In the genomic region with DNA sequence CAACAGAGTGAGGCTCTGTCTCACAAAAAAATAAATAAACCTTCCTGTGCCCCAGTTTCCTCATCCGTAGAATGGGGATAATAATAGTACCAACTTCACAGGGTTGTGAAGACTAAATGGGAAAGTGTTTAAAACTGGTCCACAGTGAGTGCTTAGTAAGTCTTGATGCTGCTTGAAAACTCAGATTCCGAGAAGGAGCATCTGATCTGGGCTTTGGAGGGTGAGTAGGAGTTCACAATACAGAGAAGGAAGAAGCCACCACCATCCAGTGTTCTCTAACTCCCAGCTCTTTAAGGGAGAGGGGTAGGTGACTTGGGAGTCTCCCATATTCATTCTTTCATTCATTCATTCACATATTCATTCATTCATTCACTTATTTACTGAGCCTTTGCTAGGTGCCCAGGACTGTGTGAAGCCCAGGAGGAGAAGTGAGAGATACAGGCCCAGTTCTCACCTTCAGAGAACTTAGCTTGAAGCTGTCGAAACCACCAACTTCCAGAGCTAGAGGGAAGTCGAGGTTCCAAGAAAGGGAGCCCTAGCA, we compare ENCODE assay signal across 13 cellular contexts. TPM values are rescaled to one million over a fixed set of nuclear protein-coding genes. Genes with fewer than 3 reads are reported as not detected.
A peak's percentile ranks its signal among the peaks of the same experiment; 100 is the strongest.
DNase-seq lines count a peak whose midpoint lies in the region; ATAC-seq and TF ChIP-seq lines count a peak whose summit lies in the region.
"Had no signal": no experiment of that assay in that cellular context is flagged by ENCODE, and none has a peak within 500 bp of the region (broad histone marks: within the 10 kb centered on the region; RNA-seq: fewer than 3 reads in every experiment).

No MANE protein-coding gene starts in this region.

- CTCF ChIA-PET in CD8-positive, alpha-beta memory T cell (lab: Charles Lee) = interaction anchor here (1.0 to 2.8 kb wide), 4 partner anchors 10 to 32 kb away, joined by 3 to 10 read pairs (median 4); no protein-coding TSS in a partner anchor
- CTCF ChIA-PET in activated CD8-positive, alpha-beta T cell treated with anti-CD3 and anti-CD28 coated beads, Interleukin-2, amount 10 ng/mL, durations not matched to agents 7 days and 5 days (lab: Charles Lee) = interaction anchor here (0.6 to 3.6 kb wide), 10 partner anchors 10 to 172 kb away, joined by 3 to 14 read pairs (median 4); a partner anchor contains a TSS
- CTCF ChIA-PET in naive thymus-derived CD4-positive, alpha-beta T cell (lab: Charles Lee) = interaction anchor here (0.7 to 1.8 kb wide), 8 partner anchors 10 to 81 kb away, joined by 3 to 7 read pairs (median 4); no protein-coding TSS in a partner anchor

- H3K27me3 Mint-ChIP-seq in CD14-positive monocyte (ENCODE audit: low read depth in 3 of 3) = peaks cover 0 to 4% (median 2%) of the 10 kb centered on the region in 3 donors
- H3K27me3 Mint-ChIP-seq in CD8-positive, alpha-beta memory T cell = peaks cover 0 to 3% of the 10 kb centered on the region in 2 donors
- H3K27me3 Mint-ChIP-seq in activated CD8-positive, alpha-beta T cell treated with anti-CD3 and anti-CD28 coated beads, Interleukin-2, amount 10 ng/mL, durations not matched to agents 7 days and 5 days (ENCODE audit: low read depth) = no peaks in the 10 kb centered on the region
- no peaks in the 10 kb centered on the region for H3K27me3 Mint-ChIP-seq in naive thymus-derived CD4-positive, alpha-beta T cell

- intact Hi-C loops in CD14-positive monocyte (cut with micrococcal nuclease) = loop anchor here in 1 of 2 donors (2.0 to 5.0 kb wide), 2 partner anchors 15 to 33 kb away; no protein-coding TSS in a partner anchor
- intact Hi-C loops in naive thymus-derived CD4-positive, alpha-beta T cell (cut with micrococcal nuclease) = loop anchor here in 1 of 2 donors (1.0 kb wide), 1 partner anchor 9 kb away; no protein-coding TSS in a partner anchor

- no peak for TF ChIP-seq CTCF in CD14-positive monocyte (IDR thresholded peaks at IDR 0.05)
- TF ChIP-seq CTCF in smooth muscle cell (IDR thresholded peaks at IDR 0.05; ENCODE audit: borderline replicate concordance, insufficient read depth, poor library complexity, severe bottlenecking) = no peak

- no peak for ATAC-seq in activated CD8-positive, alpha-beta T cell treated with anti-CD3 and anti-CD28 coated beads, Interleukin-2, amount 10 ng/mL, durations not matched to agents 7 days and 5 days
- ATAC-seq in naive thymus-derived CD4-positive, alpha-beta T cell = peak; percentile 2
- ATAC-seq in GM21786 (IDR thresholded peaks at IDR 0.05; ENCODE audit: unreplicated experiment) = no peak

- H3K79me2 ChIP-seq in smooth muscle cell (ENCODE audit: low read depth) = no peaks in the 10 kb centered on the region

- peak overlapping the region in 1 of 2 donors; percentile 16 for H3K4me3 Mint-ChIP-seq in CD14-positive monocyte
- H3K4me3 Mint-ChIP-seq in CD8-positive, alpha-beta memory T cell = peak overlapping the region in 6 of 7 donors; percentile 53 to 77 (median 76)
- H3K4me3 Mint-ChIP-seq in activated CD8-positive, alpha-beta T cell treated with anti-CD3 and anti-CD28 coated beads, Interleukin-2, amount 10 ng/mL, durations not matched to agents 7 days and 5 days = peak overlapping the region; percentile 72
- peak overlapping the region; percentile 41 to 88 (median 76) for H3K4me3 Mint-ChIP-seq in naive thymus-derived CD4-positive, alpha-beta T cell

- peaks cover 92% of the 10 kb centered on the region for H3K4me1 Mint-ChIP-seq in CD14-positive monocyte
- peaks cover 53 to 83% (median 66%) of the 10 kb centered on the region in 3 donors for H3K4me1 Mint-ChIP-seq in CD8-positive, alpha-beta memory T cell
- H3K4me1 Mint-ChIP-seq in activated CD8-positive, alpha-beta T cell treated with anti-CD3 and anti-CD28 coated beads, Interleukin-2, amount 10 ng/mL, durations not matched to agents 7 days and 5 days (ENCODE audit: low read depth) = peaks cover 97% of the 10 kb centered on the region
- H3K4me1 Mint-ChIP-seq in naive thymus-derived CD4-positive, alpha-beta T cell = peaks cover 44 to 83% (median 78%) of the 10 kb centered on the region in 7 donors

- peak overlapping the region; percentile 29 for H3K4me3 ChIP-seq in CD8-positive, alpha-beta memory T cell (ENCODE audit: low read length)
- H3K4me3 ChIP-seq in naive thymus-derived CD4-positive, alpha-beta T cell (ENCODE audit: low read length) = peak overlapping the region; percentile 21
- H3K4me3 ChIP-seq in smooth muscle cell = no peak overlapping the region

- H3K9me3 Mint-ChIP-seq in CD14-positive monocyte = peaks cover 0 to 4% (median 0%) of the 10 kb centered on the region in 7 donors
- H3K9me3 Mint-ChIP-seq in CD8-positive, alpha-beta memory T cell = no peaks in the 10 kb centered on the region
- H3K9me3 Mint-ChIP-seq in activated CD8-positive, alpha-beta T cell treated with anti-CD3 and anti-CD28 coated beads, Interleukin-2, amount 10 ng/mL, durations not matched to agents 7 days and 5 days (ENCODE audit: insufficient read depth) = no peaks in the 10 kb centered on the region
- peaks cover 0 to 2% (median 0%) of the 10 kb centered on the region in 11 donors for H3K9me3 Mint-ChIP-seq in naive thymus-derived CD4-positive, alpha-beta T cell

- no peaks in the 10 kb centered on the region for H4K20me1 ChIP-seq in smooth muscle cell (ENCODE audit: low read depth)

- no peaks in the 10 kb centered on the region for H3K27me3 ChIP-seq in CD8-positive, alpha-beta memory T cell (ENCODE audit: insufficient read depth, low read length, poor library complexity, severe bottlenecking)
- H3K27me3 ChIP-seq in naive thymus-derived CD4-positive, alpha-beta T cell (ENCODE audit: control insufficient read depth in 2 of 2, insufficient read depth in 2 of 2, low read length in 2 of 2) = no peaks in the 10 kb centered on the region
- H3K27me3 ChIP-seq in smooth muscle cell (ENCODE audit: low read depth) = no peaks in the 10 kb centered on the region

- no peak overlapping the region for H3K4me2 ChIP-seq in smooth muscle cell

- H2AFZ ChIP-seq in smooth muscle cell (ENCODE audit: low read depth) = no peak overlapping the region

- H3K27ac Mint-ChIP-seq in CD14-positive monocyte = peak overlapping the region; percentile 91 to 99 (median 97)
- H3K27ac Mint-ChIP-seq in CD8-positive, alpha-beta memory T cell = peak overlapping the region; percentile 78 to 99 (median 94)
- H3K27ac Mint-ChIP-seq in activated CD8-positive, alpha-beta T cell treated with anti-CD3 and anti-CD28 coated beads, Interleukin-2, amount 10 ng/mL, durations not matched to agents 7 days and 5 days = peak overlapping the region; percentile 97
- H3K27ac Mint-ChIP-seq in naive thymus-derived CD4-positive, alpha-beta T cell = peak overlapping the region; percentile 93 to 99 (median 96)

- H3K9me3 ChIP-seq in CD8-positive, alpha-beta memory T cell (ENCODE audit: low read length) = no peaks in the 10 kb centered on the region
- H3K9me3 ChIP-seq in naive thymus-derived CD4-positive, alpha-beta T cell (ENCODE audit: control insufficient read depth in 2 of 3, low read length in 3 of 3) = no peaks in the 10 kb centered on the region
- H3K9me3 ChIP-seq in smooth muscle cell (replicated peaks; ENCODE audit: low read depth) = no peaks in the 10 kb centered on the region

- DNase-seq in CD14-positive monocyte (ENCODE audit: low spot score) = no peak
- DNase-seq in CD8-positive, alpha-beta memory T cell = no peak
- DNase-seq in activated CD8-positive, alpha-beta T cell treated with anti-CD3 and anti-CD28 coated beads, Interleukin-2, amount 10 ng/mL, durations not matched to agents 7 days and 5 days = no peak
- no peak for DNase-seq in naive thymus-derived CD4-positive, alpha-beta T cell
- no peak for DNase-seq in smooth muscle cell (lab: John Stamatoyannopoulos, UW; ENCODE audit: unreplicated experiment)
- DNase-seq in occipital lobe (lab: John Stamatoyannopoulos, UW) = no peak
- DNase-seq: islet precursor cell, NCI-H1105, NCI-H2227 treated with DMSO at 0.1 percent for 48 hours, SHP77 treated with DMSO at 0.1 percent for 48 hours had no signal

- peak overlapping the region; percentile 12 for H3K27ac ChIP-seq in CD8-positive, alpha-beta memory T cell (ENCODE audit: low read depth, low read length)
- H3K27ac ChIP-seq in naive thymus-derived CD4-positive, alpha-beta T cell (ENCODE audit: low read depth, low read length) = peak overlapping the region; percentile 77
- H3K27ac ChIP-seq in smooth muscle cell (ENCODE audit: low read depth) = no peak overlapping the region
- H3K27ac ChIP-seq: C4-2B, epithelial cell of prostate had no signal

- peaks cover 58% of the 10 kb centered on the region for H3K36me3 ChIP-seq in CD8-positive, alpha-beta memory T cell (ENCODE audit: insufficient read depth, low read length)
- H3K36me3 ChIP-seq in naive thymus-derived CD4-positive, alpha-beta T cell (ENCODE audit: control insufficient read depth in 2 of 3, insufficient read depth in 3 of 3, low read length in 3 of 3) = peaks cover 10 to 83% (median 22%) of the 10 kb centered on the region in 3 experiments
- H3K36me3 ChIP-seq in smooth muscle cell (ENCODE audit: low read depth) = no peaks in the 10 kb centered on the region

- H3K36me3 Mint-ChIP-seq in CD14-positive monocyte = peaks cover 93 to 99% of the 10 kb centered on the region in 2 donors
- peaks cover 9 to 93% (median 18%) of the 10 kb centered on the region in 3 donors for H3K36me3 Mint-ChIP-seq in CD8-positive, alpha-beta memory T cell
- peaks cover 94% of the 10 kb centered on the region for H3K36me3 Mint-ChIP-seq in activated CD8-positive, alpha-beta T cell treated with anti-CD3 and anti-CD28 coated beads, Interleukin-2, amount 10 ng/mL, durations not matched to agents 7 days and 5 days (ENCODE audit: low read depth)
- H3K36me3 Mint-ChIP-seq in naive thymus-derived CD4-positive, alpha-beta T cell = peaks cover 13 to 56% (median 41%) of the 10 kb centered on the region in 5 donors

- H3K9ac ChIP-seq in smooth muscle cell (ENCODE audit: low read depth) = no peak overlapping the region

- H3K4me1 ChIP-seq in CD8-positive, alpha-beta memory T cell (ENCODE audit: insufficient read depth, low read length) = peaks cover 80% of the 10 kb centered on the region
- peaks cover 20 to 63% of the 10 kb centered on the region in 2 donors for H3K4me1 ChIP-seq in naive thymus-derived CD4-positive, alpha-beta T cell (ENCODE audit: control insufficient read depth in 2 of 2, insufficient read depth in 2 of 2, low read length in 2 of 2)
- H3K4me1 ChIP-seq in smooth muscle cell (ENCODE audit: low read depth) = peaks cover 22% of the 10 kb centered on the region

- no peaks in the 10 kb centered on the region for H3F3A ChIP-seq in smooth muscle cell (ENCODE audit: low read depth)

- WGBS in smooth muscle cell (ENCODE audit: low lambda C conversion rate) = 99% methylated on average over 4 of the region's 4 CpGs

- POLR2A ChIA-PET in CD8-positive, alpha-beta memory T cell (lab: Charles Lee) = interaction anchor here (0.6 to 2.5 kb wide), 6 partner anchors 9 to 524 kb away, joined by 3 to 9 read pairs (median 6); a partner anchor contains a TSS
- POLR2A ChIA-PET in activated CD8-positive, alpha-beta T cell treated with anti-CD3 and anti-CD28 coated beads, Interleukin-2, amount 10 ng/mL, durations not matched to agents 7 days and 5 days (lab: Charles Lee) = interaction anchor here (0.7 to 2.1 kb wide), 6 partner anchors 10 to 243 kb away, joined by 3 to 14 read pairs (median 4); a partner anchor contains a TSS
- POLR2A ChIA-PET in naive thymus-derived CD4-positive, alpha-beta T cell (lab: Charles Lee) = interaction anchor here (1.0 to 4.3 kb wide), 16 partner anchors 9 to 186 kb away, joined by 3 to 25 read pairs (median 6); a partner anchor contains a TSS

RNA-seq across cellular contexts. Expression of a gene that starts 17.7 kb away (rescaled TPM):
- polyA plus RNA-seq in CD14-positive monocyte (10 to 100 TPM; 51.0 to 70.0 TPM), smooth muscle cell (not detected in 2 replicates)
- total RNA-seq in CD8-positive, alpha-beta memory T cell = 10 to 100 TPM; 23.1 to 24.7 TPM
- polyA plus RNA-seq in CD8-positive, alpha-beta memory T cell = 80.2 TPM
- 100 to 1,000 TPM; 107 to 114 TPM for total RNA-seq in activated CD8-positive, alpha-beta T cell treated with anti-CD3 and anti-CD28 coated beads, Interleukin-2, amount 10 ng/mL, durations not matched to agents 7 days and 5 days
- 100 to 1,000 TPM; 123 to 227 (median 214) TPM for total RNA-seq in naive thymus-derived CD4-positive, alpha-beta T cell
- 10 to 100 TPM; 49.5 to 71.1 TPM for polyA plus RNA-seq in naive thymus-derived CD4-positive, alpha-beta T cell
- total RNA-seq in smooth muscle cell (not detected in 2 replicates), occipital lobe (2.3 TPM)

RNA-seq across cellular contexts. Expression of a gene that starts 56.0 kb away (rescaled TPM):
- polyA plus RNA-seq in CD14-positive monocyte (100 to 1,000 TPM; 360 to 529 TPM), smooth muscle cell (3.3 and 4.0 TPM in 2 replicates)
- total RNA-seq in CD8-positive, alpha-beta memory T cell = 100 to 1,000 TPM; 433 to 452 TPM
- polyA plus RNA-seq in CD8-positive, alpha-beta memory T cell = 1,206 TPM
- total RNA-seq in activated CD8-positive, alpha-beta T cell treated with anti-CD3 and anti-CD28 coated beads, Interleukin-2, amount 10 ng/mL, durations not matched to agents 7 days and 5 days = 1,000 to 10,000 TPM; 1,167 to 1,252 TPM
- total RNA-seq in naive thymus-derived CD4-positive, alpha-beta T cell = 100 to 1,000 TPM; 263 to 886 (median 301) TPM
- polyA plus RNA-seq in naive thymus-derived CD4-positive, alpha-beta T cell = 100 to 1,000 TPM; 838 to 852 TPM
- total RNA-seq in smooth muscle cell (3.6 and 6.5 TPM in 2 replicates), occipital lobe (not detected)

Comparison
In these comparisons a context has a peak if more than half of its experiments do, and no peak if none do; other contexts are left out.
1. RNA of a gene that starts 17.7 kb away (total RNA-seq): 123 to 227 TPM in naive thymus-derived CD4-positive, alpha-beta T cell and 107 to 114 TPM in activated CD8-positive, alpha-beta T cell treated with anti-CD3 and anti-CD28 coated beads, Interleukin-2, amount 10 ng/mL, durations not matched to agents 7 days and 5 days; 23.1 to 24.7 TPM in CD8-positive, alpha-beta memory T cell, 2.3 TPM in occipital lobe (single experiment) and not detected in smooth muscle cell; every median in the first group is over 4 times any median in the second.
2. RNA of a gene that starts 56.0 kb away (total RNA-seq): 1,167 to 1,252 TPM in activated CD8-positive, alpha-beta T cell treated with anti-CD3 and anti-CD28 coated beads, Interleukin-2, amount 10 ng/mL, durations not matched to agents 7 days and 5 days, 433 to 452 TPM in CD8-positive, alpha-beta memory T cell and 263 to 886 TPM in naive thymus-derived CD4-positive, alpha-beta T cell; 3.6 to 6.5 TPM in smooth muscle cell and not detected in occipital lobe (single experiment); every median in the first group is over 10 times any median in the second.
3. Peak in every context shown above with its lines, with median percentiles within 50 percentile points of each other: H3K27ac Mint-ChIP-seq.